30 cellular contexts compared by ENCODE assay signal in the genomic region with DNA sequence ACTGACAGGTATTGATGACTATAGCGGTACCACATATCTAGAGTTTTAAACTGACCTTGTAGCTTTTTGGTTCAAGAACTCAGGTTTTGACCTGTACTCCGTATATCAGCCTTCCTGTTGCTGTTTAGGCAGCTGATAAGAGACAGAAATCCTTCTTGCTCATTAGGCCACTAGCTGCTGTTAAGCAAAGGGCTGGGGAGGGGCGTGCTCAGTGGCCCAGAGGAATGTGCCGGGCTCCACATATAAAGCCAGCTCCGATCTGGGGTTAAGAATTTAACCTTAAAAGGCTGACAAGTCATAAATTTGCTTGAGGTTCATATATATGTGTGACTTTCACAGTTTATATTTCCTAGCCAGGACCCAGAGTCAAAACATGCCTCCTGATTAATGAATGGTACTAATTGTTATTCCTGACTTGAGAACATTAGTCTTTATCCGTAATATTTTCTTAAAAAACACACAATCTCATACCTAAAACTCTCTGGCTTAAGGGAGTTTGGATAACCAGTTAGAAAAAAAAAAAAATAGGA. TPM values are rescaled to one million over a fixed set of nuclear protein-coding genes. Genes with fewer than 3 reads are reported as not detected.
DNase-seq lines count a peak whose midpoint lies in the region; ATAC-seq and TF ChIP-seq lines count a peak whose summit lies in the region.
"Had no signal": no experiment of that assay in that cellular context is flagged by ENCODE, and none has a peak within 500 bp of the region (broad histone marks: within the 10 kb centered on the region; RNA-seq: fewer than 3 reads in every experiment).

No MANE protein-coding gene starts in this region.

- H3K27me3 ChIP-seq in GM23338 (ENCODE audit: insufficient read depth) (no peaks in the 10 kb centered on the region), iPS-20b (ENCODE audit: insufficient read depth, low read length) (no peaks in the 10 kb centered on the region), neural progenitor cell (no peaks in the 10 kb centered on the region)
- H3K27me3 ChIP-seq: gastroesophageal sphincter, SJCRH30, suprapubic skin had no signal

- no peaks in the 10 kb centered on the region; the same call in 2 of the 3 replicates for H3K36me3 Mint-ChIP-seq in GM23338 (ENCODE audit: low read depth)
- H3K36me3 Mint-ChIP-seq in neural progenitor cell = peaks cover 4% of the 10 kb centered on the region
- H3K36me3 Mint-ChIP-seq: activated naive CD4-positive, alpha-beta T cell treated with anti-CD3 and anti-CD28 coated beads, Interleukin-2, amount 10 ng/mL, durations not matched to agents 7 days and 5 days; CD4-positive, alpha-beta memory T cell; naive thymus-derived CD4-positive, alpha-beta T cell had no signal

- H3K9me3 ChIP-seq in iPS-20b (ENCODE audit: insufficient read depth, low read depth, low read length) = no peaks in the 10 kb centered on the region
- no peaks in the 10 kb centered on the region for H3K9me3 ChIP-seq in neural progenitor cell (ENCODE audit: low read depth)
- H3K9me3 ChIP-seq: A549, adrenal gland, gastroesophageal sphincter, SJCRH30, suprapubic skin had no signal

- ATAC-seq in GM23338 = peak; percentile 90
- ATAC-seq in HG02973 (IDR thresholded peaks at IDR 0.05; ENCODE audit: unreplicated experiment) = no peak
- ATAC-seq in HG03378 (IDR thresholded peaks at IDR 0.05; ENCODE audit: unreplicated experiment) = no peak
- ATAC-seq: A549; activated CD4-positive, alpha-beta T cell treated with anti-CD3 and anti-CD28 coated beads for 36 hours; activated CD8-positive, alpha-beta T cell treated with anti-CD3 and anti-CD28 coated beads, Interleukin-2, amount 10 ng/mL, durations not matched to agents 7 days and 5 days; gastroesophageal sphincter; naive thymus-derived CD4-positive, alpha-beta T cell had no signal

- H3K4me2 ChIP-seq in GM23338 (peak overlapping the region; percentile 47), neural progenitor cell (peak overlapping the region; percentile 74)
- H3K4me2 ChIP-seq: A549 had no signal

- H3K27me3 Mint-ChIP-seq in GM23338 (ENCODE audit: insufficient read depth, low read depth, poor library complexity) (no peaks in the 10 kb centered on the region), neural progenitor cell (ENCODE audit: insufficient read depth, low read depth) (no peaks in the 10 kb centered on the region)
- H3K27me3 Mint-ChIP-seq: activated CD4-positive, alpha-beta T cell treated with anti-CD3 and anti-CD28 coated beads for 36 hours; activated naive CD4-positive, alpha-beta T cell treated with anti-CD3 and anti-CD28 coated beads, Interleukin-2, amount 10 ng/mL, durations not matched to agents 7 days and 5 days had no signal

- peaks cover 45% of the 10 kb centered on the region for H3K4me1 ChIP-seq in GM23338 (ENCODE audit: insufficient read depth)
- H3K4me1 ChIP-seq in iPS-20b (ENCODE audit: insufficient read depth, low read length) = peaks cover 35% of the 10 kb centered on the region
- peaks cover 66% of the 10 kb centered on the region for H3K4me1 ChIP-seq in neural progenitor cell
- H3K4me1 ChIP-seq: A549, adrenal gland, gastroesophageal sphincter, SJCRH30, suprapubic skin had no signal

- H3K4me3 Mint-ChIP-seq in GM23338 (no peak overlapping the region), neural progenitor cell (no peak overlapping the region)
- H3K4me3 Mint-ChIP-seq: activated CD4-positive, alpha-beta T cell treated with anti-CD3 and anti-CD28 coated beads for 36 hours; activated CD8-positive, alpha-beta T cell treated with anti-CD3 and anti-CD28 coated beads, Interleukin-2, amount 10 ng/mL, durations not matched to agents 7 days and 5 days; activated naive CD4-positive, alpha-beta T cell treated with anti-CD3 and anti-CD28 coated beads, Interleukin-2, amount 10 ng/mL, durations not matched to agents 7 days and 5 days; CD4-positive, alpha-beta memory T cell; naive thymus-derived CD4-positive, alpha-beta T cell had no signal

- H3K79me2 ChIP-seq in GM23338 (replicated peaks; ENCODE audit: insufficient read depth) = no peaks in the 10 kb centered on the region
- peaks cover 96% of the 10 kb centered on the region for H3K79me2 ChIP-seq in neural progenitor cell (ENCODE audit: low read depth)

- H3K9ac ChIP-seq in iPS-20b (ENCODE audit: low read depth, low read length) = no peak overlapping the region; the same call in 1 of the 2 replicates
- no peak overlapping the region for H3K9ac ChIP-seq in neural progenitor cell
- H3K9ac ChIP-seq: GM23248 had no signal

- H3K27ac ChIP-seq in GM23338 (ENCODE audit: low read depth) (peak overlapping the region; percentile 88), iPS-20b (ENCODE audit: low read length) (peak overlapping the region; percentile 26), neural progenitor cell (peak overlapping the region; percentile 67)
- H3K27ac ChIP-seq: A549, adrenal gland, gastroesophageal sphincter, GM23248, SJCRH30, skin epidermis, suprapubic skin had no signal

- DNase-seq in GM23338 (ENCODE audit: low spot score) (peak; percentile 68), HuH-7 (ENCODE audit: low spot score) (peak; percentile 24), neural progenitor cell (ENCODE audit: low spot score) (peak; percentile 75), posterior cingulate gyrus (no peak), C1 segment of cervical spinal cord (lab: John Stamatoyannopoulos, UW) (no peak)
- DNase-seq: activated CD4-positive, alpha-beta T cell treated with anti-CD3 and anti-CD28 coated beads for 36 hours; activated CD8-positive, alpha-beta T cell treated with anti-CD3 and anti-CD28 coated beads, Interleukin-2, amount 10 ng/mL, durations not matched to agents 7 days and 5 days; activated naive CD4-positive, alpha-beta T cell treated with anti-CD3 and anti-CD28 coated beads, Interleukin-2, amount 10 ng/mL, durations not matched to agents 7 days and 5 days; adrenal gland; AML-193; CD4-positive, alpha-beta memory T cell; effector CD4-positive, alpha-beta T cell; GM23248; hypothalamus; naive thymus-derived CD4-positive, alpha-beta T cell; NCI-H146; NCI-H2107; NCI-H345; NCI-H69; SJCRH30; stimulated activated naive CD4-positive, alpha-beta T cell; T-helper 9 cell had no signal

- H3K4me3 ChIP-seq in GM23338 (peak overlapping the region; percentile 25; the same call in 1 of the 2 replicates), iPS-20b (ENCODE audit: low read length) (peak overlapping the region; percentile 32; the same call in 1 of the 2 replicates), neural progenitor cell (peak overlapping the region; percentile 35)
- H3K4me3 ChIP-seq: A549, adrenal gland, gastroesophageal sphincter, GM23248, SJCRH30, skin epidermis, suprapubic skin had no signal

- H3K36me3 ChIP-seq in GM23338 (ENCODE audit: insufficient read depth) (no peaks in the 10 kb centered on the region), iPS-20b (ENCODE audit: insufficient read depth, low read depth, low read length) (no peaks in the 10 kb centered on the region), neural progenitor cell (no peaks in the 10 kb centered on the region)
- H3K36me3 ChIP-seq: adrenal gland, gastroesophageal sphincter, SJCRH30, suprapubic skin had no signal

- H3F3A ChIP-seq in GM23338 (replicated peaks; ENCODE audit: low read depth) (no peaks in the 10 kb centered on the region), neural progenitor cell (ENCODE audit: low read depth) (peaks cover 40% of the 10 kb centered on the region)

- intact Hi-C loops in posterior cingulate gyrus (cut with DNase I) = no loop called here

- H3K9me2 ChIP-seq in GM23338 (ENCODE audit: insufficient read depth) = no peaks in the 10 kb centered on the region

- H4K20me1 ChIP-seq in GM23338 (replicated peaks; ENCODE audit: insufficient read depth) (no peaks in the 10 kb centered on the region), neural progenitor cell (ENCODE audit: low read depth) (peaks cover 6% of the 10 kb centered on the region)

- H3K27ac Mint-ChIP-seq in GM23338 (peak overlapping the region; percentile 1; the same call in 1 of the 2 replicates), neural progenitor cell (no peak overlapping the region)
- H3K27ac Mint-ChIP-seq: activated CD4-positive, alpha-beta T cell treated with anti-CD3 and anti-CD28 coated beads for 36 hours; activated CD8-positive, alpha-beta T cell treated with anti-CD3 and anti-CD28 coated beads, Interleukin-2, amount 10 ng/mL, durations not matched to agents 7 days and 5 days; activated naive CD4-positive, alpha-beta T cell treated with anti-CD3 and anti-CD28 coated beads, Interleukin-2, amount 10 ng/mL, durations not matched to agents 7 days and 5 days; CD4-positive, alpha-beta memory T cell; naive thymus-derived CD4-positive, alpha-beta T cell had no signal

- TF ChIP-seq CTCF in GM23338 (conservative IDR thresholded peaks at IDR 0.05; ENCODE audit: low read depth in 2 of 2) = no peak
- TF ChIP-seq CTCF in neural progenitor cell (IDR thresholded peaks at IDR 0.05) = no peak

- peaks cover 47% of the 10 kb centered on the region for H3K4me1 Mint-ChIP-seq in GM23338
- peaks cover 27% of the 10 kb centered on the region for H3K4me1 Mint-ChIP-seq in neural progenitor cell
- H3K4me1 Mint-ChIP-seq: activated naive CD4-positive, alpha-beta T cell treated with anti-CD3 and anti-CD28 coated beads, Interleukin-2, amount 10 ng/mL, durations not matched to agents 7 days and 5 days; CD4-positive, alpha-beta memory T cell had no signal

- H3K9me3 Mint-ChIP-seq in GM23338 = no peaks in the 10 kb centered on the region
- peaks cover 3% of the 10 kb centered on the region for H3K9me3 Mint-ChIP-seq in neural progenitor cell
- H3K9me3 Mint-ChIP-seq: activated naive CD4-positive, alpha-beta T cell treated with anti-CD3 and anti-CD28 coated beads, Interleukin-2, amount 10 ng/mL, durations not matched to agents 7 days and 5 days; brain; CD4-positive, alpha-beta memory T cell; naive thymus-derived CD4-positive, alpha-beta T cell had no signal

- H2AFZ ChIP-seq in GM23338 (no peak overlapping the region), neural progenitor cell (replicated peaks) (no peak overlapping the region)
- H2AFZ ChIP-seq: GM23248 had no signal

TF ChIP-seq in GM23338, 12 proteins besides CTCF, POLR2A, EP300 and RAD21 (continues in another document):
- TF ChIP-seq EZH2phosphoT487 (IDR thresholded peaks at IDR 0.05; ENCODE audit: unreplicated experiment) = no peak
- TF ChIP-seq ZNF114 (CRISPR knock-in tag; IDR thresholded peaks at IDR 0.05) = no peak
- TF ChIP-seq ZNF331 (CRISPR knock-in tag; IDR thresholded peaks at IDR 0.05; ENCODE audit: low read depth) = no peak
- TF ChIP-seq, protein P1, sequence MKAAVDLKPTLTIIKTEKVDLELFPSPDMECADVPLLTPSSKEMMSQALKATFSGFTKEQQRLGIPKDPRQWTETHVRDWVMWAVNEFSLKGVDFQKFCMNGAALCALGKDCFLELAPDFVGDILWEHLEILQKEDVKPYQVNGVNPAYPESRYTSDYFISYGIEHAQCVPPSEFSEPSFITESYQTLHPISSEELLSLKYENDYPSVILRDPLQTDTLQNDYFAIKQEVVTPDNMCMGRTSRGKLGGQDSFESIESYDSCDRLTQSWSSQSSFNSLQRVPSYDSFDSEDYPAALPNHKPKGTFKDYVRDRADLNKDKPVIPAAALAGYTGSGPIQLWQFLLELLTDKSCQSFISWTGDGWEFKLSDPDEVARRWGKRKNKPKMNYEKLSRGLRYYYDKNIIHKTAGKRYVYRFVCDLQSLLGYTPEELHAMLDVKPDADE (IDR thresholded peaks at IDR 0.05) = no peak

RNA-seq across cellular contexts. Expression of gene GPC3, which starts 15.3 kb away (rescaled TPM):
- 60.1 and 61.2 TPM in 2 replicates for total RNA-seq in GM23338 (2014; rRNA removed; shearing (Covaris generic))
- polyA plus RNA-seq in GM23338 (2016; fragmentation: Nextera tagmentation; extraction: Ambion mirVana) = 34.3 and 36.8 TPM in 2 replicates
- total RNA-seq in neural progenitor cell (ENCODE audit: low replicate concordance) = 968 and 1,039 TPM in 2 replicates
- total RNA-seq: GM23248 had no signal
- polyA plus RNA-seq: A549, GM23248 had no signal

Comparison
In these comparisons a context has a peak if more than half of its experiments do, and no peak if none do; other contexts are left out.
1. DNase-seq: peak in GM23338 (single experiment), HuH-7 (single experiment) and neural progenitor cell (single experiment); none in posterior cingulate gyrus (0 of 10) and C1 segment of cervical spinal cord (0 of 14).
2. H3K27ac ChIP-seq: peak in every context shown above with its lines; median percentile 88 in GM23338; 67 in neural progenitor cell; 26 in iPS-20b.
3. RNA of gene GPC3, which starts 15.3 kb away (total RNA-seq): 968 to 1,039 TPM in neural progenitor cell; 60.1 to 61.2 TPM in GM23338; every median in the first group is over 10 times any median in the second.
4. Peak in every context shown above with its lines, with median percentiles within 50 percentile points of each other: H3K4me3 ChIP-seq.